6 cellular contexts compared by ENCODE assay signal in genomic region chr2:98247383-98247782, GRCh38.
"Had no signal": no experiment of that assay in that cellular context is flagged by ENCODE, and none has a peak within 500 bp of the region (broad histone marks: within the 10 kb centered on the region; RNA-seq: fewer than 3 reads in every experiment).

No MANE protein-coding gene starts in this region.

- DNase-seq: H9, HCEC 1CT, KG1 had no signal

- FAIRE-seq: H1, H54, HTR-8/SVneo had no signal
